In genomic region chr6:107866606-107867301, GRCh38 we compare ENCODE assay signal across 9 cellular contexts. TPM values are rescaled to one million over a fixed set of nuclear protein-coding genes. Genes with fewer than 3 reads are reported as not detected.
DNase-seq lines count a peak whose midpoint lies in the region; ATAC-seq and TF ChIP-seq lines count a peak whose summit lies in the region.
"Had no signal": no experiment of that assay in that cellular context is flagged by ENCODE, and none has a peak within 500 bp of the region (broad histone marks: within the 10 kb centered on the region; RNA-seq: fewer than 3 reads in every experiment).

No MANE protein-coding gene starts in this region.

- H3K4me3 ChIP-seq in BE2C (ENCODE audit: low read depth, low read length) (no peak overlapping the region), GM12865 (ENCODE audit: low read depth, low read length) (no peak overlapping the region)
- H3K4me3 ChIP-seq: SK-N-MC had no signal

- H3K4me3 Mint-ChIP-seq in mesothelial cell of epicardium = no peak overlapping the region
- H3K4me3 Mint-ChIP-seq in activated T-helper 2 cell treated with anti-CD3 and anti-CD28 coated beads, Interferon-gamma antibody, Interleukin-2, Interleukin-4, amounts not matched to agents 10 μg/mL and 5 μg/mL and 100 μg/mL, durations not matched to agents 14 hours and 24 hours and 36 hours (ENCODE audit: low read depth) = no peak overlapping the region

- H3K27me3 Mint-ChIP-seq in mesothelial cell of epicardium (ENCODE audit: low read depth) = no peaks in the 10 kb centered on the region
- H3K27me3 Mint-ChIP-seq in activated T-helper 2 cell treated with anti-CD3 and anti-CD28 coated beads, Interferon-gamma antibody, Interleukin-2, Interleukin-4, amounts not matched to agents 10 μg/mL and 5 μg/mL and 100 μg/mL, durations not matched to agents 14 hours and 24 hours and 36 hours (ENCODE audit: low read depth) = peaks cover 6% of the 10 kb centered on the region

- peaks cover 20% of the 10 kb centered on the region for H3K36me3 Mint-ChIP-seq in mesothelial cell of epicardium
- H3K36me3 Mint-ChIP-seq in activated T-helper 2 cell treated with anti-CD3 and anti-CD28 coated beads, Interferon-gamma antibody, Interleukin-2, Interleukin-4, amounts not matched to agents 10 μg/mL and 5 μg/mL and 100 μg/mL, durations not matched to agents 14 hours and 24 hours and 36 hours (ENCODE audit: low read depth) = peaks cover 23% of the 10 kb centered on the region

- no peaks in the 10 kb centered on the region for H3K9me3 Mint-ChIP-seq in mesothelial cell of epicardium
- no peaks in the 10 kb centered on the region for H3K9me3 Mint-ChIP-seq in activated T-helper 2 cell treated with anti-CD3 and anti-CD28 coated beads, Interferon-gamma antibody, Interleukin-2, Interleukin-4, amounts not matched to agents 10 μg/mL and 5 μg/mL and 100 μg/mL, durations not matched to agents 14 hours and 24 hours and 36 hours

- H3K4me1 Mint-ChIP-seq in mesothelial cell of epicardium = peaks cover 2% of the 10 kb centered on the region
- H3K4me1 Mint-ChIP-seq in activated T-helper 2 cell treated with anti-CD3 and anti-CD28 coated beads, Interferon-gamma antibody, Interleukin-2, Interleukin-4, amounts not matched to agents 10 μg/mL and 5 μg/mL and 100 μg/mL, durations not matched to agents 14 hours and 24 hours and 36 hours (ENCODE audit: low read depth) = peaks cover 12% of the 10 kb centered on the region

- TF ChIP-seq CTCF in BE2C (IDR thresholded peaks at IDR 0.05; ENCODE audit: low read depth, low read length) (peak; percentile 76), GM12865 (IDR thresholded peaks at IDR 0.05; ENCODE audit: insufficient read depth, low read depth, low read length, missing control alignments) (peak; percentile 43), mesothelial cell of epicardium (IDR thresholded peaks at IDR 0.05; ENCODE audit: unreplicated experiment) (peak; percentile 18)

- H3K27ac Mint-ChIP-seq in mesothelial cell of epicardium = no peak overlapping the region
- H3K27ac Mint-ChIP-seq in activated T-helper 2 cell treated with anti-CD3 and anti-CD28 coated beads, Interferon-gamma antibody, Interleukin-2, Interleukin-4, amounts not matched to agents 10 μg/mL and 5 μg/mL and 100 μg/mL, durations not matched to agents 14 hours and 24 hours and 36 hours = no peak overlapping the region

- H3K9me3 ChIP-seq in BE2C = no peaks in the 10 kb centered on the region

- H3K27me3 ChIP-seq in BE2C = no peaks in the 10 kb centered on the region

- DNase-seq in BE2C (no peak), GM12865 (ENCODE audit: low read depth) (peak; percentile 34), NCI-H526 treated with DMSO at 0.1 percent for 48 hours (lab: John Stamatoyannopoulos, UW) (peak; percentile 6), mesothelial cell of epicardium (ENCODE audit: low spot score in 2 of 2, unreplicated experiment in 2 of 2) (no peak)
- peak; percentile 38 for DNase-seq in central memory CD4-positive, alpha-beta T cell
- DNase-seq in activated T-helper 2 cell treated with anti-CD3 and anti-CD28 coated beads, Interferon-gamma antibody, Interleukin-2, Interleukin-4, amounts not matched to agents 10 μg/mL and 5 μg/mL and 100 μg/mL, durations not matched to agents 14 hours and 24 hours and 36 hours (ENCODE audit: low spot score) = no peak

- no peak for ATAC-seq in GM19463 (IDR thresholded peaks at IDR 0.05; ENCODE audit: unreplicated experiment)
- no peak for ATAC-seq in HG02973 (IDR thresholded peaks at IDR 0.05; ENCODE audit: unreplicated experiment)

- H3K36me3 ChIP-seq in BE2C = peaks cover 14% of the 10 kb centered on the region

- H3K4me1 ChIP-seq in BE2C = no peaks in the 10 kb centered on the region

- intact Hi-C loops in activated T-helper 2 cell treated with anti-CD3 and anti-CD28 coated beads, Interferon-gamma antibody, Interleukin-2, Interleukin-4, amounts not matched to agents 10 μg/mL and 5 μg/mL and 100 μg/mL, durations not matched to agents 14 hours and 24 hours and 36 hours (cut with micrococcal nuclease) = loop anchor here (2.0 to 10.0 kb wide), 2 partner anchors 88 to 192 kb away; partner anchors contain the start of gene SEC63

RNA-seq across cellular contexts. Expression of gene SCML4, which starts 42.6 kb away (rescaled TPM):
- polyA plus RNA-seq in BE2C (2012; ENCODE audit: insufficient read depth, insufficient read length, low read depth) = not detected
- not detected in 3 replicates for total RNA-seq in mesothelial cell of epicardium
- total RNA-seq in activated T-helper 2 cell treated with anti-CD3 and anti-CD28 coated beads, Interferon-gamma antibody, Interleukin-2, Interleukin-4, amounts not matched to agents 10 μg/mL and 5 μg/mL and 100 μg/mL, durations not matched to agents 14 hours and 24 hours and 36 hours = 1.1 and 1.5 TPM in 2 replicates

Comparison
In these comparisons a context has a peak if more than half of its experiments do, and no peak if none do; other contexts are left out.
1. DNase-seq: peak in GM12865 (single experiment), NCI-H526 treated with DMSO at 0.1 percent for 48 hours (single experiment) and central memory CD4-positive, alpha-beta T cell (single experiment); none in BE2C (single experiment), mesothelial cell of epicardium (0 of 2) and activated T-helper 2 cell treated with anti-CD3 and anti-CD28 coated beads, Interferon-gamma antibody, Interleukin-2, Interleukin-4, amounts not matched to agents 10 μg/mL and 5 μg/mL and 100 μg/mL, durations not matched to agents 14 hours and 24 hours and 36 hours (single experiment).
2. CTCF ChIP-seq: peak in every context shown above with its lines; median percentile 76 in BE2C; 43 in GM12865; 18 in mesothelial cell of epicardium.